Comparison of ENCODE assay signal across 10 cellular contexts in genomic region chr2:68739261-68740183, GRCh38. TPM values are rescaled to one million over a fixed set of nuclear protein-coding genes. Genes with fewer than 3 reads are reported as not detected.
A peak's percentile ranks its signal among the peaks of the same experiment; 100 is the strongest.
DNase-seq lines count a peak whose midpoint lies in the region; ATAC-seq and TF ChIP-seq lines count a peak whose summit lies in the region.
"Had no signal": no experiment of that assay in that cellular context is flagged by ENCODE, and none has a peak within 500 bp of the region (broad histone marks: within the 10 kb centered on the region; RNA-seq: fewer than 3 reads in every experiment).

No MANE protein-coding gene starts in this region.

- peak overlapping the region; percentile 77 for H3K27ac Mint-ChIP-seq in activated naive CD4-positive, alpha-beta T cell treated with anti-CD3 and anti-CD28 coated beads, Interleukin-2, amount 10 ng/mL, durations not matched to agents 7 days and 5 days

- no peak for TF ChIP-seq POLR2A in stomach (IDR thresholded peaks at IDR 0.05)

- H3K36me3 ChIP-seq in duodenal mucosa (ENCODE audit: control insufficient read depth in 1 of 2, insufficient read depth in 2 of 2, low read length in 2 of 2), result no peaks in the 10 kb centered on the region
- no peaks in the 10 kb centered on the region for H3K36me3 ChIP-seq in stomach
- H3K36me3 ChIP-seq: HAP-1 had no signal

- no peaks in the 10 kb centered on the region for H3K9me3 ChIP-seq in duodenal mucosa (ENCODE audit: control insufficient read depth in 1 of 2, low read length in 2 of 2)
- H3K9me3 ChIP-seq in stomach, result no peaks in the 10 kb centered on the region
- H3K9me3 ChIP-seq: HAP-1 had no signal

- no peaks in the 10 kb centered on the region for H3K9me3 Mint-ChIP-seq in activated naive CD4-positive, alpha-beta T cell treated with anti-CD3 and anti-CD28 coated beads, Interleukin-2, amount 10 ng/mL, durations not matched to agents 7 days and 5 days

- no peak for ATAC-seq in HG03442 (IDR thresholded peaks at IDR 0.05; ENCODE audit: unreplicated experiment)
- no peak for ATAC-seq in GM21367 (IDR thresholded peaks at IDR 0.05; ENCODE audit: unreplicated experiment)

- peaks cover 62% of the 10 kb centered on the region for H3K36me3 Mint-ChIP-seq in activated naive CD4-positive, alpha-beta T cell treated with anti-CD3 and anti-CD28 coated beads, Interleukin-2, amount 10 ng/mL, durations not matched to agents 7 days and 5 days

- H3K4me1 Mint-ChIP-seq in activated naive CD4-positive, alpha-beta T cell treated with anti-CD3 and anti-CD28 coated beads, Interleukin-2, amount 10 ng/mL, durations not matched to agents 7 days and 5 days, result peaks cover 71% of the 10 kb centered on the region

- POLR2A ChIA-PET in HEK293T (lab: Yijun Ruan, JAX), result no interaction called here

- H3K27me3 ChIP-seq in duodenal mucosa (ENCODE audit: control insufficient read depth in 1 of 2, insufficient read depth in 2 of 2, low read length in 2 of 2), result no peaks in the 10 kb centered on the region
- no peaks in the 10 kb centered on the region for H3K27me3 ChIP-seq in stomach

- no peak overlapping the region for H3K4me3 Mint-ChIP-seq in activated naive CD4-positive, alpha-beta T cell treated with anti-CD3 and anti-CD28 coated beads, Interleukin-2, amount 10 ng/mL, durations not matched to agents 7 days and 5 days

- no peaks in the 10 kb centered on the region for H3K27me3 Mint-ChIP-seq in activated naive CD4-positive, alpha-beta T cell treated with anti-CD3 and anti-CD28 coated beads, Interleukin-2, amount 10 ng/mL, durations not matched to agents 7 days and 5 days

- intact Hi-C loops in stomach (cut with DNase I; ENCODE audit: low total_unique reads), result no loop called here

- WGBS in stomach, 5 donors, result 77 to 88% (median 86%) methylated on average over 6 of the region's 6 CpGs

- H3K4me1 ChIP-seq in duodenal mucosa (ENCODE audit: control insufficient read depth in 1 of 2, insufficient read depth in 2 of 2, low read length in 2 of 2) (peaks cover 32 to 34% of the 10 kb centered on the region in 2 donors), stomach (peaks cover 0 to 54% (median 15%) of the 10 kb centered on the region in 4 donors)

- no peak for DNase-seq in activated naive CD4-positive, alpha-beta T cell treated with anti-CD3 and anti-CD28 coated beads, Interleukin-2, amount 10 ng/mL, durations not matched to agents 7 days and 5 days
- DNase-seq in activated naive CD4-positive, alpha-beta T cell (lab: John Stamatoyannopoulos, UW), result no peak
- DNase-seq in NOMO-1 treated with dmso at 0.1 percent for 144 hours (lab: John Stamatoyannopoulos, UW; ENCODE audit: unreplicated experiment), result peak; percentile 25
- DNase-seq in stomach, result no peak
- no peak for DNase-seq in HEK293T (ENCODE audit: extremely low spot score)
- DNase-seq: NCI-H2107 had no signal

- H3K9ac ChIP-seq in duodenal mucosa (ENCODE audit: low read depth in 1 of 2, low read length in 2 of 2), result peak overlapping the region in 1 of 2 donors; percentile 3

- no peak for TF ChIP-seq CTCF in stomach (IDR thresholded peaks at IDR 0.05)

- H3K4me3 ChIP-seq in duodenal mucosa (ENCODE audit: low read depth in 1 of 2, low read length in 2 of 2), result no peak overlapping the region
- H3K4me3 ChIP-seq in stomach, result no peak overlapping the region
- H3K4me3 ChIP-seq: HAP-1 had no signal

- CTCF ChIA-PET in activated naive CD4-positive, alpha-beta T cell treated with anti-CD3 and anti-CD28 coated beads, Interleukin-2, amount 10 ng/mL, durations not matched to agents 7 days and 5 days (lab: Charles Lee), result interaction anchor here (0.8 to 8.6 kb wide), 12 partner anchors 11 to 186 kb away, joined by 3 to 82 read pairs (median 4); no protein-coding TSS in a partner anchor
- CTCF ChIA-PET in HEK293T (lab: Yijun Ruan, JAX), result interaction anchor here (0.9 to 1.0 kb wide), 2 partner anchors 144 to 185 kb away, joined by 3 to 6 read pairs; no protein-coding TSS in a partner anchor

- no peak for TF ChIP-seq EP300 in stomach (IDR thresholded peaks at IDR 0.05)

- H3K27ac ChIP-seq in duodenal mucosa (ENCODE audit: low read depth, low read length) (peak overlapping the region; percentile 22), stomach (peak overlapping the region in 3 of 5 donors; percentile 35 to 65 (median 38))

TF ChIP-seq in HEK293T, 16 proteins besides CTCF, POLR2A, EP300 and RAD21:
- TF ChIP-seq BHLHE40 (IDR thresholded peaks at IDR 0.05; ENCODE audit: borderline replicate concordance) (no peak), ELF4 (IDR thresholded peaks at IDR 0.05) (no peak), ZNF384 (IDR thresholded peaks at IDR 0.05) (no peak), FOXA1 (IDR thresholded peaks at IDR 0.05) (no peak), ARNT (IDR thresholded peaks at IDR 0.05) (no peak), SP1 (IDR thresholded peaks at IDR 0.05) (no peak), PKNOX1 (IDR thresholded peaks at IDR 0.05) (no peak)

RNA-seq across cellular contexts. Expression of gene ARHGAP25, which starts 4.9 kb away (rescaled TPM):
- total RNA-seq in stomach, result 10 to 100 TPM in 2 of 5 donors, 1 to 10 TPM in 1, under 1 TPM in 1, not detected in 1; 0.29 to 17.1 (median 8.7) TPM
- polyA plus RNA-seq in stomach, result 1 to 10 TPM; 3.6 to 6.3 (median 4.0) TPM
